Comparison of ENCODE assay signal across 10 cellular contexts in the genomic region with DNA sequence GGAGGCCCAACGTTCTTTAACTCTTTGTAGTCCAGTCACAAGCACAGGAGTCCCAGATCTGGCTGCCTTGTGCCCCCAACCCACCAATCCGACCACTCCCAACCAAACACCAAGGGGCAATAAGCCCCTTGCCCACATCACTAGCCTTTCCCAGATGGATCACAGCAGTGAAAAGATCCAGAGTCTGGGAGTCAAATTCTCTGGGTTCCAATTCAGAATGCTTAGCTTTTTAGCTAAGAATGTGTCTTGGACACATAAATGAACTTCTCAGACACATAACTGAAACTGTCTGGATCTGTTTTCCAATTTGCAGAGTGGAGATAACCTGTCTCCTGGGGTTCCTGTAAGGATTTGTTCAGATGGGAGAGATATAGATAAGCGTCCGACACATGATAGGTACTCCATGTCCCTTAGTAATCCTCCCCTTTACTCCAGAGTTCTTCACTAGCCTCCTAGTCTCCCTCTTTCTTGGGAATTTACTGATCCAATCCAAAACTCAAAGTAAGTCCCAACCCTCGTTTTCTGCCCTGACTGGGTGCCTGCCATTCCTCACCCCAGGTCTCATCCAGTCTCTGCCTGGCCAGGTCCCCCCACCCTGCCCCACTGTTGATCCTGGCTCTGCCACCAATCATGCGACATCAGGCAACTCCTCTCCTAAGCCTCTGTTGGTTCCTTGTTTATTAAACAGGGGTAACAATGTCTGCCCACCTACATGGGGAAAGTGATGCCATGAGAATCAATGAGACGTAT. TPM values are rescaled to one million over a fixed set of nuclear protein-coding genes. Genes with fewer than 3 reads are reported as not detected.
A peak's percentile ranks its signal among the peaks of the same experiment; 100 is the strongest.
DNase-seq lines count a peak whose midpoint lies in the region; ATAC-seq and TF ChIP-seq lines count a peak whose summit lies in the region.
"Had no signal": no experiment of that assay in that cellular context is flagged by ENCODE, and none has a peak within 500 bp of the region (broad histone marks: within the 10 kb centered on the region; RNA-seq: fewer than 3 reads in every experiment).

No MANE protein-coding gene starts in this region.

- no peak overlapping the region for H3K4me3 Mint-ChIP-seq in endodermal cell
- peak overlapping the region in 5 of 8 donors; percentile 10 to 83 (median 51) for H3K4me3 Mint-ChIP-seq in naive B cell
- no peak overlapping the region for H3K4me3 Mint-ChIP-seq in stimulated activated naive B cell treated with anti-CD40 and anti-IgM and Interleukin-4, amounts not matched to agents 10 μg/mL and 1 μg/mL and 100 μg/mL, for 72 hours
- H3K4me3 Mint-ChIP-seq: HFFc6 had no signal

- TF ChIP-seq CTCF in endodermal cell (conservative IDR thresholded peaks at IDR 0.05): no peak

- H3K4me1 ChIP-seq in ACC112 (ENCODE audit: control insufficient read depth, insufficient read depth, low read length, unreplicated experiment) (peaks cover 59% of the 10 kb centered on the region), endodermal cell (ENCODE audit: control insufficient read depth, insufficient read depth, low read length) (peaks cover 7% of the 10 kb centered on the region)

- peak overlapping the region; percentile 52 for H2AFZ ChIP-seq in ACC112 (ENCODE audit: low read length, unreplicated experiment)

- peak overlapping the region; percentile 99 for H3K27ac ChIP-seq in ACC112 (ENCODE audit: low read depth, low read length)
- peak overlapping the region; percentile 99 for H3K27ac ChIP-seq in KOPT-K1 (ENCODE audit: low read depth, low read length, poor library complexity, severe bottlenecking)
- H3K27ac ChIP-seq in endodermal cell (ENCODE audit: low read depth, low read length): peak overlapping the region; percentile 67

- H3K9me3 Mint-ChIP-seq in endodermal cell (no peaks in the 10 kb centered on the region), naive B cell (peaks cover 0 to 7% (median 0%) of the 10 kb centered on the region in 7 donors)
- peaks cover 0 to 2% of the 10 kb centered on the region in 2 donors for H3K9me3 Mint-ChIP-seq in stimulated activated naive B cell treated with anti-CD40 and anti-IgM and Interleukin-4, amounts not matched to agents 10 μg/mL and 1 μg/mL and 100 μg/mL, for 72 hours
- H3K9me3 Mint-ChIP-seq: HFFc6 had no signal

- H3K27ac Mint-ChIP-seq in endodermal cell: no peak overlapping the region
- peak overlapping the region in 1 of 6 donors; percentile 49 for H3K27ac Mint-ChIP-seq in naive B cell
- no peak overlapping the region for H3K27ac Mint-ChIP-seq in stimulated activated naive B cell treated with anti-CD40 and anti-IgM and Interleukin-4, amounts not matched to agents 10 μg/mL and 1 μg/mL and 100 μg/mL, for 72 hours
- H3K27ac Mint-ChIP-seq: HFFc6 had no signal

- no peaks in the 10 kb centered on the region for H3K9me3 ChIP-seq in KOPT-K1 (ENCODE audit: insufficient read depth, low read length, poor library complexity, severe bottlenecking)
- H3K9me3 ChIP-seq in endodermal cell (ENCODE audit: control insufficient read depth, low read length): no peaks in the 10 kb centered on the region

- H3K4me3 ChIP-seq in ACC112 (ENCODE audit: low read depth, low read length): peak overlapping the region; percentile 87
- H3K4me3 ChIP-seq in endodermal cell (ENCODE audit: low read length): peak overlapping the region; percentile 97

- H3K27me3 Mint-ChIP-seq in endodermal cell (ENCODE audit: insufficient read depth) (no peaks in the 10 kb centered on the region), naive B cell (peaks cover 25 to 45% (median 26%) of the 10 kb centered on the region in 3 donors)
- peaks cover 24% of the 10 kb centered on the region in 2 donors for H3K27me3 Mint-ChIP-seq in stimulated activated naive B cell treated with anti-CD40 and anti-IgM and Interleukin-4, amounts not matched to agents 10 μg/mL and 1 μg/mL and 100 μg/mL, for 72 hours

- H3K79me2 ChIP-seq in ACC112 (ENCODE audit: control insufficient read depth, insufficient read depth, low read length, unreplicated experiment): peaks cover 50% of the 10 kb centered on the region

- no peaks in the 10 kb centered on the region for H3K27me3 ChIP-seq in ACC112 (ENCODE audit: insufficient read depth, low read length)
- no peaks in the 10 kb centered on the region for H3K27me3 ChIP-seq in endodermal cell (ENCODE audit: control insufficient read depth, insufficient read depth, low read length, poor library complexity, severe bottlenecking)

- H3K36me3 Mint-ChIP-seq in endodermal cell (ENCODE audit: low read depth) (peaks cover 6% of the 10 kb centered on the region), naive B cell (peaks cover 0 to 8% of the 10 kb centered on the region in 2 donors)
- H3K36me3 Mint-ChIP-seq in stimulated activated naive B cell treated with anti-CD40 and anti-IgM and Interleukin-4, amounts not matched to agents 10 μg/mL and 1 μg/mL and 100 μg/mL, for 72 hours: no peaks in the 10 kb centered on the region

- WGBS in endodermal cell (ENCODE audit: insufficient coverage in 1 of 2, insufficient read length in 1 of 2), 2 experiments: 47 to 62% methylated on average over 3 to 7 of the region's 7 CpGs

- no peak for ATAC-seq in naive B cell (ENCODE audit: low read depth in 2 of 2)
- no peak for ATAC-seq in stimulated activated naive B cell treated with anti-CD40 and anti-IgM and Interleukin-4, amounts not matched to agents 10 μg/mL and 1 μg/mL and 100 μg/mL, for 72 hours (replicated peaks)

- H3K9ac ChIP-seq in endodermal cell (ENCODE audit: extremely low read depth, low read length, poor library complexity, severe bottlenecking): peak overlapping the region; percentile 72

- DNase-seq in endodermal cell: peak; percentile 72
- no peak for DNase-seq in naive B cell
- DNase-seq in cortex of kidney (lab: John Stamatoyannopoulos, UW): no peak
- no peak for DNase-seq in stimulated activated naive B cell treated with anti-CD40 and anti-IgM and Interleukin-4, amounts not matched to agents 10 μg/mL and 1 μg/mL and 100 μg/mL, for 72 hours
- DNase-seq in NCI-H146 treated with DMSO at 0.1 percent for 48 hours (lab: John Stamatoyannopoulos, UW; ENCODE audit: unreplicated experiment): no peak
- no peak for DNase-seq in GOT3 (lab: John Stamatoyannopoulos, UW)
- DNase-seq: NCI-H345 had no signal

- H3K36me3 ChIP-seq in ACC112 (ENCODE audit: insufficient read depth, low read length) (0 out of 2 replicates have a peak, but pooled peaks cover 5% of the 10 kb centered on the region), KOPT-K1 (ENCODE audit: insufficient read depth, low read length) (no peaks in the 10 kb centered on the region), endodermal cell (ENCODE audit: control insufficient read depth, insufficient read depth, low read length) (no peaks in the 10 kb centered on the region)

- H3K4me1 Mint-ChIP-seq in endodermal cell (peaks cover 36% of the 10 kb centered on the region), naive B cell (peaks cover 13 to 20% (median 14%) of the 10 kb centered on the region in 3 donors)
- H3K4me1 Mint-ChIP-seq in stimulated activated naive B cell treated with anti-CD40 and anti-IgM and Interleukin-4, amounts not matched to agents 10 μg/mL and 1 μg/mL and 100 μg/mL, for 72 hours: peaks cover 9 to 15% of the 10 kb centered on the region in 2 donors

RNA-seq across cellular contexts. Expression of gene TNFRSF1A, which starts 0.4 kb away (rescaled TPM):
- 10 to 100 TPM; 43.2 to 86.2 TPM for total RNA-seq in endodermal cell
- 39.7 TPM for polyA plus RNA-seq in endodermal cell (2013, experiment 1 of 2)
- polyA plus RNA-seq in endodermal cell (2013, experiment 2 of 2): 37.7 TPM
- polyA plus RNA-seq in naive B cell (ENCODE audit: low read depth in 6 of 6): 1 to 10 TPM in 2 of 6 donors, under 1 TPM in 2, not detected in 2; 0.34 to 1.8 (median 1.0) TPM

RNA-seq across cellular contexts. Expression of gene PLEKHG6, which starts 31.8 kb away (rescaled TPM):
- total RNA-seq in endodermal cell: 10 to 100 TPM; 24.8 to 37.2 TPM
- polyA plus RNA-seq in endodermal cell (2013, experiment 1 of 2): 7.1 TPM
- polyA plus RNA-seq in endodermal cell (2013, experiment 2 of 2): 4.6 TPM
- polyA plus RNA-seq in naive B cell (ENCODE audit: low read depth in 6 of 6): not detected
- total RNA-seq: HFFc6 had no signal

RNA-seq across cellular contexts. Expression of gene SCNN1A, which starts 33.0 kb away (rescaled TPM):
- 10 to 100 TPM; 32.1 to 87.7 TPM for total RNA-seq in endodermal cell
- polyA plus RNA-seq in endodermal cell (2013, experiment 1 of 2): 9.0 TPM
- 4.3 TPM for polyA plus RNA-seq in endodermal cell (2013, experiment 2 of 2)
- not detected for polyA plus RNA-seq in naive B cell (ENCODE audit: low read depth in 6 of 6)

RNA-seq across cellular contexts. Expression of gene LTBR, which starts 41.6 kb away (rescaled TPM):
- total RNA-seq in endodermal cell: 1 to 10 TPM; 8.4 to 9.1 TPM
- 1.5 TPM for polyA plus RNA-seq in endodermal cell (2013, experiment 1 of 2)
- 1.9 TPM for polyA plus RNA-seq in endodermal cell (2013, experiment 2 of 2)
- polyA plus RNA-seq in naive B cell (ENCODE audit: low read depth in 6 of 6): under 1 TPM in 3 of 6 donors, not detected in 3; 0.20 to 0.90 (median 0.22) TPM

Comparison
In these comparisons a context has a peak if more than half of its experiments do, and no peak if none do; other contexts are left out.
1. H3K4me3 Mint-ChIP-seq: peak in naive B cell (5 of 8); none in endodermal cell (single experiment) and stimulated activated naive B cell treated with anti-CD40 and anti-IgM and Interleukin-4, amounts not matched to agents 10 μg/mL and 1 μg/mL and 100 μg/mL, for 72 hours (0 of 2).
2. Peak in every context shown above with its lines, with median percentiles within 50 percentile points of each other: H3K27ac ChIP-seq.